ENCODE assay signal across 8 cellular contexts in genomic region chr12:9721394-9722092, GRCh38. TPM values are rescaled to one million over a fixed set of nuclear protein-coding genes. Genes with fewer than 3 reads are reported as not detected.
DNase-seq lines count a peak whose midpoint lies in the region; ATAC-seq lines count a peak whose summit lies in the region.

No MANE protein-coding gene starts in this region.

- peaks cover 42% of the 10 kb centered on the region for H3K27me3 Mint-ChIP-seq in CD4-positive, CD25-positive, alpha-beta regulatory T cell

- peak; percentile 22 to 28 for ATAC-seq in CD4-positive, CD25-positive, alpha-beta regulatory T cell (ENCODE audit: low read depth in 2 of 2)
- ATAC-seq in GM21423 (IDR thresholded peaks at IDR 0.05; ENCODE audit: unreplicated experiment) (peak; percentile 58), HG03521 (IDR thresholded peaks at IDR 0.05; ENCODE audit: unreplicated experiment) (peak; percentile 50), Right ventricle myocardium superior (ENCODE audit: poor library complexity) (no peak)

- H3K27ac Mint-ChIP-seq in CD4-positive, CD25-positive, alpha-beta regulatory T cell: no peak overlapping the region

- H3K36me3 Mint-ChIP-seq in CD4-positive, CD25-positive, alpha-beta regulatory T cell: no peaks in the 10 kb centered on the region

- no peaks in the 10 kb centered on the region for H3K36me3 ChIP-seq in CD4-positive, CD25-positive, alpha-beta regulatory T cell (ENCODE audit: control insufficient read depth, insufficient read depth, low read length)

- intact Hi-C loops in Right ventricle myocardium superior (cut with DNase I): no loop called here

- H3K27ac ChIP-seq in CD4-positive, CD25-positive, alpha-beta regulatory T cell (ENCODE audit: insufficient read depth, low read length, poor library complexity, severe bottlenecking): no peak overlapping the region
- H3K27ac ChIP-seq in epithelial cell of prostate (peak overlapping the region; percentile 2), substantia nigra (ENCODE audit: low read depth, low read length, poor library complexity, severe bottlenecking) (no peak overlapping the region)

- no peaks in the 10 kb centered on the region for H3K9me3 ChIP-seq in CD4-positive, CD25-positive, alpha-beta regulatory T cell (ENCODE audit: control insufficient read depth in 2 of 2, low read length in 2 of 2)

- no peaks in the 10 kb centered on the region for H3K4me1 ChIP-seq in CD4-positive, CD25-positive, alpha-beta regulatory T cell (ENCODE audit: control insufficient read depth, insufficient read depth, low read length, poor library complexity, severe bottlenecking)

- H3K4me3 ChIP-seq in CD4-positive, CD25-positive, alpha-beta regulatory T cell (ENCODE audit: low read depth, low read length): no peak overlapping the region

- peaks cover 0 to 9% (median 1%) of the 10 kb centered on the region in 4 donors for H3K4me1 Mint-ChIP-seq in CD4-positive, CD25-positive, alpha-beta regulatory T cell

- H3K27me3 ChIP-seq in CD4-positive, CD25-positive, alpha-beta regulatory T cell (ENCODE audit: control insufficient read depth, insufficient read depth, low read length): peaks cover 11% of the 10 kb centered on the region

- no peak overlapping the region for H3K4me3 Mint-ChIP-seq in CD4-positive, CD25-positive, alpha-beta regulatory T cell

- no peaks in the 10 kb centered on the region for H3K9me3 Mint-ChIP-seq in CD4-positive, CD25-positive, alpha-beta regulatory T cell

- no peak for DNase-seq in CD4-positive, CD25-positive, alpha-beta regulatory T cell
- peak; percentile 24 for DNase-seq in epithelial cell of prostate (ENCODE audit: low read depth, low spot score)
- no peak for DNase-seq in activated naive CD4-positive, alpha-beta T cell treated with anti-CD3 and anti-CD28 coated beads, Interleukin-2, amount 50 U/mL, for 16 hours
- no peak for DNase-seq in occipital lobe (lab: John Stamatoyannopoulos, UW)
- DNase-seq in substantia nigra (lab: John Stamatoyannopoulos, UW): no peak
- DNase-seq in Right ventricle myocardium superior: no peak

RNA-seq across cellular contexts. Expression of gene CLECL1, which starts 11.4 kb away (rescaled TPM):
- 0.84 TPM for total RNA-seq in CD4-positive, CD25-positive, alpha-beta regulatory T cell
- not detected for polyA plus RNA-seq in CD4-positive, CD25-positive, alpha-beta regulatory T cell
- total RNA-seq in occipital lobe: not detected
- total RNA-seq in Right ventricle myocardium superior: not detected

RNA-seq across cellular contexts. Expression of gene CD69, which starts 39.2 kb away (rescaled TPM):
- total RNA-seq in CD4-positive, CD25-positive, alpha-beta regulatory T cell: 1,130 TPM
- polyA plus RNA-seq in CD4-positive, CD25-positive, alpha-beta regulatory T cell: 100 to 1,000 TPM; 189 to 259 (median 222) TPM
- total RNA-seq in occipital lobe: 0.62 TPM
- total RNA-seq in Right ventricle myocardium superior: 0.40 TPM

RNA-seq across cellular contexts. Expression of gene CLEC2D, which starts 52.0 kb away (rescaled TPM):
- total RNA-seq in CD4-positive, CD25-positive, alpha-beta regulatory T cell: 219 TPM
- 100 to 1,000 TPM; 223 to 312 (median 247) TPM for polyA plus RNA-seq in CD4-positive, CD25-positive, alpha-beta regulatory T cell
- total RNA-seq in occipital lobe (11.4 TPM), Right ventricle myocardium superior (4.5 TPM)

Comparison
In these comparisons a context has a peak if more than half of its experiments do, and no peak if none do; other contexts are left out.
1. RNA of gene CD69, which starts 39.2 kb away (total RNA-seq): 1,130 TPM in CD4-positive, CD25-positive, alpha-beta regulatory T cell (single experiment); 0.62 TPM in occipital lobe (single experiment) and 0.40 TPM in Right ventricle myocardium superior (single experiment); every median in the first group is over 100 times any median in the second.
2. RNA of gene CLEC2D, which starts 52.0 kb away (total RNA-seq): 219 TPM in CD4-positive, CD25-positive, alpha-beta regulatory T cell (single experiment); 11.4 TPM in occipital lobe (single experiment) and 4.5 TPM in Right ventricle myocardium superior (single experiment); every median in the first group is over 10 times any median in the second.